27 cellular contexts compared by ENCODE assay signal in the genomic region with DNA sequence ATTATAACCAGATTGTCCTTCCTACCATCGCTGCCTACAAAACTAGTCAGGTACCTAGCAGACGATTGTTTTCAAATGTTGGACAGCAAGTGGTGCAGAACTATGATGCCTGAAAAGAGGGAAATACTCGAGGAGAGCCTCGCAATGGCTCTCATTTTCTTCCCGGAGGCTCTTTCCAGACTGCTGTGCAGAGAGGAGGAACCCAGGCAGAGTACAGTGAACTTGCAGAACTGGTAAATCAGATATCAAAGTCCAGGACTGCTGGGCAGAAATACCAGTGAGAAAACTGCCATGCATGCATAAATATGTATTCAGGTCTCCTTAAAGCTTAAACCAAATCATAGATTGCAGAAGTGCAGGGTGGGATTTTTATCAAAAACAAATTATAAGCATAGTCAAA. TPM values are rescaled to one million over a fixed set of nuclear protein-coding genes. Genes with fewer than 3 reads are reported as not detected.
DNase-seq lines count a peak whose midpoint lies in the region; ATAC-seq and TF ChIP-seq lines count a peak whose summit lies in the region.
"Had no signal": no experiment of that assay in that cellular context is flagged by ENCODE, and none has a peak within 500 bp of the region (broad histone marks: within the 10 kb centered on the region; RNA-seq: fewer than 3 reads in every experiment).

No MANE protein-coding gene starts in this region.

- TF ChIP-seq CTCF in DND-41 (IDR thresholded peaks at IDR 0.05; ENCODE audit: borderline replicate concordance, extremely low read depth, low read length, poor library complexity, severe bottlenecking), result no peak

- H3K9me3 ChIP-seq in DND-41 (ENCODE audit: insufficient read depth, low read length, severe bottlenecking) (peaks cover 31% of the 10 kb centered on the region), mucosa of rectum (ENCODE audit: control insufficient read depth in 2 of 2, low read length in 2 of 2) (peaks cover 4 to 5% of the 10 kb centered on the region in 2 donors)

- H3K4me1 ChIP-seq in DND-41 (ENCODE audit: insufficient read depth, low read length) (no peaks in the 10 kb centered on the region), mucosa of rectum (ENCODE audit: control insufficient read depth in 2 of 2, insufficient read depth in 2 of 2, low read length in 2 of 2) (peaks cover 0 to 4% of the 10 kb centered on the region in 2 donors)
- H3K4me1 ChIP-seq: BLaER1 had no signal

- DNase-seq in DND-41 (no peak), NCI-H526 treated with DMSO at 0.1 percent for 48 hours (lab: John Stamatoyannopoulos, UW) (peak; percentile 4), NCI-H146 (lab: John Stamatoyannopoulos, UW) (no peak)
- DNase-seq: ACHN; CD8-positive, alpha-beta T cell; DMS153; GM23248; H9; HFFc6; IMR-90; MV-4-11; NCI-H1105 treated with DMSO at 0.1 percent for 48 hours; NCI-H1694; NCI-H2081; NCI-H2171; NCI-H345; NCI-H82 had no signal

- no peak overlapping the region for H3K4me3 ChIP-seq in DND-41 (ENCODE audit: low read depth in 1 of 2, low read length in 2 of 2)
- peak overlapping the region in 1 of 2 donors; percentile 43 for H3K4me3 ChIP-seq in mucosa of rectum (ENCODE audit: low read length in 2 of 2)
- H3K4me3 ChIP-seq: BLaER1, GM23248, SJCRH30 had no signal

- ATAC-seq in DND-41 (ENCODE audit: insufficient read depth, low read depth) (no peak), esophagus mucosa (peak; percentile 57), HG03520 (IDR thresholded peaks at IDR 0.05; ENCODE audit: unreplicated experiment) (no peak), HG02973 (IDR thresholded peaks at IDR 0.05; ENCODE audit: unreplicated experiment) (no peak), GM18511 (IDR thresholded peaks at IDR 0.05; ENCODE audit: unreplicated experiment) (no peak)
- ATAC-seq: CD8-positive, alpha-beta T cell; Panc1 had no signal

- H3K36me3 ChIP-seq in DND-41 (ENCODE audit: insufficient read depth, low read length) (peaks cover 5% of the 10 kb centered on the region; the same call in 1 of the 2 replicates), mucosa of rectum (ENCODE audit: control insufficient read depth in 2 of 2, insufficient read depth in 2 of 2, low read length in 2 of 2) (no peaks in the 10 kb centered on the region)
- H3K36me3 ChIP-seq: SJCRH30 had no signal

- H3K4me2 ChIP-seq in DND-41 (ENCODE audit: insufficient read depth, low read length), result no peak overlapping the region
- H3K4me2 ChIP-seq: BLaER1, KMS-11 had no signal

- H4K20me1 ChIP-seq in DND-41 (ENCODE audit: insufficient read depth, low read length), result no peaks in the 10 kb centered on the region
- H4K20me1 ChIP-seq: BLaER1 had no signal

- H3K79me2 ChIP-seq in DND-41 (ENCODE audit: insufficient read depth, low read length), result no peaks in the 10 kb centered on the region

- no peak overlapping the region for H3K27ac ChIP-seq in DND-41 (ENCODE audit: low read length)
- H3K27ac ChIP-seq in mucosa of rectum (ENCODE audit: low read depth in 2 of 2, low read length in 2 of 2), result peak overlapping the region; percentile 7 to 44
- H3K27ac ChIP-seq: BLaER1, GM23248, KMS-11, SJCRH30 had no signal

- peak overlapping the region; percentile 48; the same call in 1 of the 2 replicates for H2AFZ ChIP-seq in DND-41 (ENCODE audit: low read depth, low read length)
- H2AFZ ChIP-seq: GM23248 had no signal

- H3K27me3 ChIP-seq in DND-41 (ENCODE audit: insufficient read depth, low read length, poor library complexity) (no peaks in the 10 kb centered on the region), mucosa of rectum (ENCODE audit: control insufficient read depth in 2 of 2, insufficient read depth in 2 of 2, low read length in 2 of 2) (no peaks in the 10 kb centered on the region)
- H3K27me3 ChIP-seq: BLaER1, SJCRH30 had no signal

- H3K9ac ChIP-seq in DND-41 (ENCODE audit: low read depth, low read length) (no peak overlapping the region), mucosa of rectum (ENCODE audit: low read depth in 1 of 2, low read length in 2 of 2) (no peak overlapping the region)
- H3K9ac ChIP-seq: BLaER1, GM23248, KMS-11 had no signal

RNA-seq across cellular contexts. Expression of a gene that starts 26.4 kb away (rescaled TPM):
- not detected for total RNA-seq in esophagus mucosa
- total RNA-seq: CD8-positive, alpha-beta T cell; GM23248; HFFc6; IMR-90; M059J had no signal

RNA-seq across cellular contexts. Expression of a gene that starts 49.1 kb away (rescaled TPM):
- not detected for total RNA-seq in esophagus mucosa
- total RNA-seq: CD8-positive, alpha-beta T cell; GM23248; HFFc6; IMR-90; SJCRH30 had no signal
